Comparison of ENCODE assay signal across 31 cellular contexts in genomic region chr2:16677875-16678274, GRCh38. TPM values are rescaled to one million over a fixed set of nuclear protein-coding genes. Genes with fewer than 3 reads are reported as not detected.
DNase-seq lines count a peak whose midpoint lies in the region; ATAC-seq, FAIRE-seq and TF ChIP-seq lines count a peak whose summit lies in the region.
"Had no signal": no experiment of that assay in that cellular context is flagged by ENCODE, and none has a peak within 500 bp of the region (broad histone marks: within the 10 kb centered on the region; RNA-seq: fewer than 3 reads in every experiment).

No MANE protein-coding gene starts in this region.

- no peaks in the 10 kb centered on the region for H3K9me1 ChIP-seq in K562 (ENCODE audit: control insufficient read depth, insufficient read depth, low read length)

- FAIRE-seq in K562 (lab: Jason Lieb, UNC) = no peak
- FAIRE-seq: A549, D721Med had no signal

- H3K27ac ChIP-seq in HEK293 (ENCODE audit: extremely low read depth, low read depth, low read length) (no peak overlapping the region), K562 (ENCODE audit: extremely low read depth, low read depth, low read length) (no peak overlapping the region)
- H3K27ac ChIP-seq: 22Rv1; A549; BLaER1; BLaER1 treated with 17β-estradiol and CSF1 and Interleukin-3, amounts not matched to agents 10 nM and 100 nM; C4-2B had no signal

- H3K9ac ChIP-seq in K562 (ENCODE audit: insufficient read depth in 1 of 2, low read depth in 2 of 2, low read length in 2 of 2) = no peak overlapping the region
- H3K9ac ChIP-seq: BLaER1; BLaER1 treated with 17β-estradiol and CSF1 and Interleukin-3, amounts not matched to agents 10 nM and 100 nM had no signal

- no peak for TF ChIP-seq RAD21 in K562 (CRISPR knock-in tag; conservative IDR thresholded peaks at IDR 0.05 in 1 of 2, IDR thresholded peaks at IDR 0.05 in 1 of 2)

- H3K4me1 ChIP-seq in HEK293 (ENCODE audit: control insufficient read depth, insufficient read depth, low read length) (no peaks in the 10 kb centered on the region), K562 (replicated peaks in 1 of 2; ENCODE audit: control insufficient read depth in 2 of 2, insufficient read depth in 2 of 2, low read length in 2 of 2) (no peaks in the 10 kb centered on the region)
- H3K4me1 ChIP-seq: A549, BE2C, Caco-2 had no signal

- TF ChIP-seq CTCF in HEK293 (tag by site-specific recombination; IDR thresholded peaks at IDR 0.05) = no peak
- no peak for TF ChIP-seq CTCF in K562 (IDR thresholded peaks at IDR 0.05 in 2 of 3, conservative IDR thresholded peaks at IDR 0.05 in 1 of 3; ENCODE audit: insufficient read depth in 2 of 3, low read depth in 1 of 3, low read length in 3 of 3)

- intact Hi-C loops in K562 (cut with micrococcal nuclease) = no loop called here

- H3K4me2 ChIP-seq in K562 (ENCODE audit: insufficient read depth, low read length) = no peak overlapping the region
- H3K4me2 ChIP-seq: A549; BLaER1; BLaER1 treated with 17β-estradiol and CSF1 and Interleukin-3, amounts not matched to agents 10 nM and 100 nM had no signal

- no peak overlapping the region for H3K4me3 ChIP-seq in HEK293 (ENCODE audit: low read depth, low read length)
- H3K4me3 ChIP-seq in K562 = no peak overlapping the region
- H3K4me3 ChIP-seq: A549; BLaER1; BLaER1 treated with 17β-estradiol and CSF1 and Interleukin-3, amounts not matched to agents 10 nM and 100 nM had no signal

- no peak for ATAC-seq in K562
- ATAC-seq in HG03442 (IDR thresholded peaks at IDR 0.05; ENCODE audit: unreplicated experiment) = no peak
- no peak for ATAC-seq in GM21723 (IDR thresholded peaks at IDR 0.05; ENCODE audit: unreplicated experiment)
- ATAC-seq: A549; CD8-positive, alpha-beta T cell had no signal

- H3K79me2 ChIP-seq in K562 (ENCODE audit: control insufficient read depth, insufficient read depth, low read length) = no peaks in the 10 kb centered on the region

- H2AFZ ChIP-seq in K562 (ENCODE audit: low read depth, low read length) = no peak overlapping the region

- POLR2A ChIA-PET in HEK293 (lab: Yijun Ruan, JAX) (no interaction called here), K562 (lab: Yijun Ruan, JAX) (no interaction called here)

- no peaks in the 10 kb centered on the region for H4K20me1 ChIP-seq in K562 (replicated peaks; ENCODE audit: control insufficient read depth, insufficient read depth, low read length)
- H4K20me1 ChIP-seq: BLaER1; BLaER1 treated with 17β-estradiol and CSF1 and Interleukin-3, amounts not matched to agents 10 nM and 100 nM had no signal

- H3K36me3 ChIP-seq in HEK293 (ENCODE audit: control insufficient read depth in 2 of 2, insufficient read depth in 1 of 2, low read length in 2 of 2) (no peaks in the 10 kb centered on the region), K562 (ENCODE audit: control insufficient read depth, insufficient read depth, low read length) (no peaks in the 10 kb centered on the region)
- H3K36me3 ChIP-seq: BE2C; BLaER1; BLaER1 treated with 17β-estradiol and CSF1 and Interleukin-3, amounts not matched to agents 10 nM and 100 nM had no signal

- 6% methylated on average over 1 of the region's 1 CpG for WGBS in K562 (ENCODE audit: insufficient coverage, low coverage, missing lambda C conversion rate)

- peaks cover 0 to 6% of the 10 kb centered on the region in 2 experiments; a peak in 1 of 5 replicates for H3K27me3 ChIP-seq in K562 (ENCODE audit: control insufficient read depth in 2 of 2, insufficient read depth in 2 of 2, low read length in 2 of 2)
- H3K27me3 ChIP-seq: BE2C; BLaER1; BLaER1 treated with 17β-estradiol and CSF1 and Interleukin-3, amounts not matched to agents 10 nM and 100 nM had no signal

- H3K9me3 ChIP-seq in HEK293 (ENCODE audit: control insufficient read depth, insufficient read depth, low read depth, low read length) (no peaks in the 10 kb centered on the region; the same call in 1 of the 2 replicates), K562 (replicated peaks; ENCODE audit: control insufficient read depth, insufficient read depth, low read depth, low read length) (peaks cover 2% of the 10 kb centered on the region; the same call in 1 of the 2 replicates)
- H3K9me3 ChIP-seq: A549, BE2C had no signal

- no TSS peak for BruUV-seq in K562 (replicated peaks; lab: Mats Ljungman, UMichigan)

- no peak for DNase-seq in K562 (ENCODE audit: extremely low read depth in 1 of 4, low spot score in 3 of 4)
- DNase-seq: 8988T; ACHN; AML-193; BE2C; C1 segment of cervical spinal cord; Caco-2; Calu3; CD4-positive, alpha-beta memory T cell; CD4-positive, alpha-beta T cell; CD4-positive, CD25-positive, alpha-beta regulatory T cell; CD8-positive, alpha-beta memory T cell; CD8-positive, alpha-beta T cell; COR-L47; DMS 273 treated with DMSO at 0.1 percent for 48 hours; DMS153; DMS53; DMS79; DMS79 treated with DMSO at 0.1 percent for 48 hours; DND-41; EL had no signal

- CTCF ChIA-PET in HEK293 (lab: Yijun Ruan, JAX) (interaction anchor here (0.7 kb wide), 2 partner anchors 15 to 53 kb away, joined by 3 read pairs; no protein-coding TSS in a partner anchor), K562 (lab: Yijun Ruan, JAX; ENCODE audit: low intra/inter-chr PET ratio) (no interaction called here)

- no peak for TF ChIP-seq POLR2A in K562 (conservative IDR thresholded peaks at IDR 0.05)

- in situ Hi-C loops in K562 (cut with MboI) = no loop called here

- no peak for TF ChIP-seq EP300 in K562 (IDR thresholded peaks at IDR 0.05; ENCODE audit: low read length)

TF ChIP-seq in HEK293, 187 proteins besides CTCF, POLR2A, EP300 and RAD21:
- no peak for TF ChIP-seq KLF7 (tag by site-specific recombination; IDR thresholded peaks at IDR 0.05; ENCODE audit: borderline replicate concordance)
- TF ChIP-seq SETDB1 (IDR thresholded peaks at IDR 0.05; ENCODE audit: insufficient read length, low read length) = peak; percentile 96

TF ChIP-seq in K562, 482 proteins besides CTCF, POLR2A, EP300 and RAD21:
- TF ChIP-seq PML (IDR thresholded peaks at IDR 0.05; ENCODE audit: low read length) (no peak), IRF1 (CRISPR knock-in tag; IDR thresholded peaks at IDR 0.05; ENCODE audit: borderline replicate concordance) (no peak), RBM25 (IDR thresholded peaks at IDR 0.05; ENCODE audit: low read depth, low read length, severe bottlenecking) (peak; percentile 31)

RNA-seq across cellular contexts. Expression of gene CYRIA, which starts 12.2 kb away (rescaled TPM):
- 0.11 and 0.46 TPM in 2 replicates for total RNA-seq in K562 (2011; cell fraction: chromatin; rRNA removed; ENCODE audit: low replicate concordance)
- total RNA-seq in K562 (2011; cell fraction: nucleolus; rRNA removed) = under 0.01 TPM in 1 of 2 replicates, not detected in the other
- total RNA-seq in K562 (2011; cell fraction: nucleoplasm; rRNA removed) = 0.15 TPM in 1 of 2 replicates, not detected in the other
- total RNA-seq in K562 (2014; rRNA removed) (0.98 and 1.1 TPM in 2 replicates), K562 (2014; rRNA removed; fragmentation: Illumina TruSeq; extraction: Trizol) (2.6 and 2.7 TPM in 2 replicates), K562 (2015; rRNA removed; fragmentation: Illumina TruSeq; extraction: Trizol) (4.9 and 5.6 TPM in 2 replicates), K562 (2021) (2.8 and 4.9 TPM in 2 replicates)
- polyA plus RNA-seq in K562 (2011; rRNA removed) (0.84 and 1.1 TPM in 2 replicates), K562 (2014; fragmentation: Illumina TruSeq; extraction: Trizol) (2.4 and 4.0 TPM in 2 replicates), K562 (2014; fragmentation: Nextera tagmentation; extraction: Ambion mirVana) (1 to 10 TPM; 2.8 to 3.3 TPM), K562 (2014; rRNA removed) (1.3 and 3.0 TPM in 2 replicates)
- polyA plus RNA-seq in K562 (2011; cell fraction: cytosol; rRNA removed) = 0.21 and 0.47 TPM in 2 replicates
- 0.65 and 1.3 TPM in 2 replicates for polyA plus RNA-seq in K562 (2011; cell fraction: nucleus; rRNA removed)
- 3.7 and 12.1 TPM in 2 replicates for polyA plus RNA-seq in K562 (2012)
- 1.2 TPM in 2 replicates for polyA minus RNA-seq in K562 (2011; rRNA and poly(A)+ RNA removed)
- polyA minus RNA-seq in K562 (2011; cell fraction: cytosol; rRNA and poly(A)+ RNA removed) = 0.36 TPM in 1 of 2 replicates, not detected in the other
- polyA minus RNA-seq in K562 (2011; cell fraction: nucleus; rRNA and poly(A)+ RNA removed) = 0.78 and 0.81 TPM in 2 replicates
- total RNA-seq: CD4-positive, CD25-positive, alpha-beta regulatory T cell had no signal
- polyA plus RNA-seq: BJ had no signal

Comparison
In these comparisons a context has a peak if more than half of its experiments do, and no peak if none do; other contexts are left out.
1. Of the 44 proteins assayed by ChIP-seq in both K562 and HEK293: peak only in K562: none; only in HEK293: SETDB1; in both: none; in neither: 43.